In genomic region chr6:108711094-108711493, GRCh38 we compare ENCODE assay signal across 1 cellular context.
TF ChIP-seq lines count a peak whose summit lies in the region.

No MANE protein-coding gene starts in this region.

TF ChIP-seq in SK-N-SH treated with all-trans-retinoic acid at 6 μM for 48 hours, 23 proteins besides CTCF, POLR2A, EP300 and RAD21 (continued from another document):
- TF ChIP-seq PATZ1 (CRISPR knock-in tag; IDR thresholded peaks at IDR 0.05; ENCODE audit: borderline replicate concordance) (peak; percentile 73; the same call in 1 of the 2 replicates), POU6F1 (CRISPR knock-in tag; IDR thresholded peaks at IDR 0.05; ENCODE audit: borderline replicate concordance, low read depth) (no peak)
